9 cellular contexts compared by ENCODE assay signal in genomic region chr1:67214420-67215174, GRCh38. TPM values are rescaled to one million over a fixed set of nuclear protein-coding genes. Genes with fewer than 3 reads are reported as not detected.
DNase-seq lines count a peak whose midpoint lies in the region; ATAC-seq, FAIRE-seq and TF ChIP-seq lines count a peak whose summit lies in the region.
"Had no signal": no experiment of that assay in that cellular context is flagged by ENCODE, and none has a peak within 500 bp of the region (broad histone marks: within the 10 kb centered on the region; RNA-seq: fewer than 3 reads in every experiment).

No MANE protein-coding gene starts in this region.

- TF ChIP-seq EP300 in GM12878 (IDR thresholded peaks at IDR 0.05; ENCODE audit: borderline replicate concordance in 1 of 2, control insufficient read depth in 1 of 2, low read depth in 2 of 2, low read length in 2 of 2): 0 out of 4 replicates have a peak, but pooled peaks of 1 of the 2 experiments have one; percentile 3

- POLR2A ChIA-PET in PC-3 (lab: Charles Lee; ENCODE audit: unreplicated experiment) (no interaction called here), GM12878 (lab: Charles Lee) (interaction anchor here (0.6 to 1.3 kb wide), 5 partner anchors 10 to 286 kb away, joined by 3 to 5 read pairs (median 4); no protein-coding TSS in a partner anchor)

- peak; percentile 52 for TF ChIP-seq RAD21 in GM12878 (IDR thresholded peaks at IDR 0.05; ENCODE audit: insufficient read depth, low read depth, low read length)

- BruUV-seq in PC-3 (replicated peaks; lab: Mats Ljungman, UMichigan): no TSS peak
- BruUV-seq in GM12878 (replicated peaks; lab: Mats Ljungman, UMichigan): no TSS peak

- no peaks in the 10 kb centered on the region for H3K9me2 ChIP-seq in PC-3 (replicated peaks; ENCODE audit: low read length)

- WGBS in GM12878 (ENCODE audit: insufficient coverage, insufficient replicate concordance, low lambda C conversion rate, missing lambda C conversion rate): under 1% methylated on average over 11 of the region's 11 CpGs

- H3F3A ChIP-seq in PC-3 (ENCODE audit: low read length, unreplicated experiment): no peaks in the 10 kb centered on the region

- no peak for TF ChIP-seq POLR2A in GM12878 (IDR thresholded peaks at IDR 0.05; ENCODE audit: low read depth, low read length)

- H3K36me3 ChIP-seq in PC-3 (ENCODE audit: low read depth, low read length) (no peaks in the 10 kb centered on the region), GM12878 (ENCODE audit: control insufficient read depth in 2 of 2, insufficient read depth in 2 of 2, low read length in 1 of 2) (no peaks in the 10 kb centered on the region)

- RAD21 ChIA-PET in GM12878 (lab: Charles Lee; ENCODE audit: unreplicated experiment): interaction anchor here (0.7 to 8.0 kb wide), 27 partner anchors 10 to 450 kb away, joined by 3 to 102 read pairs (median 5); partner anchors contain the start of genes DNAI4, IL23R and MIER1

- H3K4me1 ChIP-seq in PC-3 (ENCODE audit: insufficient read depth, low read length) (no peaks in the 10 kb centered on the region), GM12878 (ENCODE audit: control insufficient read depth, insufficient read depth, low read length) (peaks cover 31% of the 10 kb centered on the region)

- CTCF ChIA-PET in PC-3 (lab: Charles Lee) (interaction anchor here (0.6 to 2.9 kb wide), 6 partner anchors 9 to 286 kb away, joined by 3 to 18 read pairs (median 5); no protein-coding TSS in a partner anchor), GM12878 (lab: Yijun Ruan, JAX) (interaction anchor here (0.6 to 8.9 kb wide), 63 partner anchors 10 to 543 kb away, joined by 3 to 193 read pairs (median 6); partner anchors contain the start of genes C1orf141, IL23R and SERBP1)

- SMC1A ChIA-PET in GM12878 (lab: Charles Lee; ENCODE audit: uncharacterized antibody, unreplicated experiment): interaction anchor here (0.6 to 9.1 kb wide), 39 partner anchors 10 to 545 kb away, joined by 3 to 212 read pairs (median 6); partner anchors contain the start of gene IL23R

- no peak overlapping the region for H3K9ac ChIP-seq in PC-3 (ENCODE audit: low read length)
- H3K9ac ChIP-seq in GM12878 (ENCODE audit: control insufficient read depth, insufficient read depth, low read length): no peak overlapping the region

- DNase-seq in AML-193 (lab: John Stamatoyannopoulos, UW): peak; percentile 2 to 10
- DNase-seq in GM13977 (ENCODE audit: low spot score): no peak
- peak; percentile 68 for DNase-seq in PC-3
- peak; percentile 68 for DNase-seq in GM12878 (ENCODE audit: low read depth, low spot score)
- peak; percentile 13 for DNase-seq in midbrain (lab: John Stamatoyannopoulos, UW)
- DNase-seq in NCI-H510A treated with DMSO at 0.1 percent for 48 hours (lab: John Stamatoyannopoulos, UW): no peak
- DNase-seq in NCI-H2029 treated with DMSO at 0.1 percent for 48 hours (lab: John Stamatoyannopoulos, UW): no peak

- no peaks in the 10 kb centered on the region for H3K9me3 ChIP-seq in PC-3 (ENCODE audit: low read length)
- peaks cover 5% of the 10 kb centered on the region; the same call in 2 of the 3 replicates for H3K9me3 ChIP-seq in GM12878 (replicated peaks; ENCODE audit: control insufficient read depth, insufficient read depth, low read length)

- H4K20me1 ChIP-seq in PC-3 (ENCODE audit: low read length) (no peaks in the 10 kb centered on the region), GM12878 (ENCODE audit: control insufficient read depth, insufficient read depth) (no peaks in the 10 kb centered on the region)

- H3K79me2 ChIP-seq in PC-3 (ENCODE audit: low read length) (no peaks in the 10 kb centered on the region), GM12878 (ENCODE audit: control insufficient read depth, insufficient read depth, low read length) (no peaks in the 10 kb centered on the region)

- peak; percentile 84 for FAIRE-seq in GM12878 (lab: Jason Lieb, UNC)

- H3K27ac ChIP-seq in PC-3 (ENCODE audit: low read length) (no peak overlapping the region), GM12878 (ENCODE audit: control insufficient read depth, insufficient read depth) (peak overlapping the region; percentile 71)
- H3K27ac ChIP-seq: SK-N-MC had no signal

- TF ChIP-seq CTCF in GM13977 (IDR thresholded peaks at IDR 0.05; ENCODE audit: extremely low read depth, insufficient read depth, missing control alignments): peak; percentile 52
- TF ChIP-seq CTCF in PC-3 (conservative IDR thresholded peaks at IDR 0.05; ENCODE audit: low read depth, low read length): peak; percentile 79
- peak; percentile 33 to 67 (median 66) for TF ChIP-seq CTCF in GM12878 (IDR thresholded peaks at IDR 0.05 in 2 of 3, conservative IDR thresholded peaks at IDR 0.05 in 1 of 3; ENCODE audit: control insufficient read depth in 2 of 3, extremely low read depth in 1 of 3, insufficient read depth in 1 of 3, low read depth in 3 of 3, low read length in 3 of 3)

- intact Hi-C loops in PC-3 (cut with micrococcal nuclease): loop anchor here (1.0 kb wide), 1 partner anchor 286 kb away; no protein-coding TSS in a partner anchor
- intact Hi-C loops in GM12878 (cut with micrococcal nuclease; ENCODE audit: unreplicated experiment): loop anchor here (1.0 to 5.0 kb wide), 5 partner anchors 48 to 286 kb away; partner anchors contain the start of genes IL23R, SERBP1 and SLC35D1

- in situ Hi-C loops in GM13977 (cut with MboI; ENCODE audit: low pct_unique_long_range_greater_than_20kb, low sequenced_read_pairs, unreplicated experiment) (no loop called here), GM12878 (cut with MboI) (loop anchor here (5.0 kb wide), 1 partner anchor 222 kb away; no protein-coding TSS in a partner anchor)

- H3K4me2 ChIP-seq in PC-3 (ENCODE audit: low read length) (no peak overlapping the region), GM12878 (ENCODE audit: control insufficient read depth, insufficient read depth) (peak overlapping the region; percentile 73)

- H3K4me3 ChIP-seq in PC-3 (ENCODE audit: low read length): no peak overlapping the region
- peak overlapping the region; percentile 14; the same call in 1 of the 2 replicates for H3K4me3 ChIP-seq in GM12878
- H3K4me3 ChIP-seq: SK-N-MC had no signal

- H3K27me3 ChIP-seq in PC-3 (ENCODE audit: low read length) (no peaks in the 10 kb centered on the region), GM12878 (replicated peaks in 1 of 2; ENCODE audit: control insufficient read depth in 2 of 2, insufficient read depth in 2 of 2, low read length in 1 of 2) (no peaks in the 10 kb centered on the region)

- H2AFZ ChIP-seq in PC-3 (ENCODE audit: low read length) (no peak overlapping the region), GM12878 (ENCODE audit: control insufficient read depth, low read depth, low read length) (peak overlapping the region; percentile 56)

- peak; percentile 74 for ATAC-seq in HG02840 (IDR thresholded peaks at IDR 0.05; ENCODE audit: low FRiP score, unreplicated experiment)
- ATAC-seq in PC-3: peak; percentile 60
- ATAC-seq in GM12878: peak; percentile 86

TF ChIP-seq in GM12878, 131 proteins besides CTCF, POLR2A, EP300 and RAD21 (continues in another document):
- TF ChIP-seq ASH2L (IDR thresholded peaks at IDR 0.05; ENCODE audit: borderline replicate concordance, low read depth) (no peak), MEF2B (IDR thresholded peaks at IDR 0.05; ENCODE audit: partially characterized antibody, poor library complexity, severe bottlenecking) (peak; percentile 54), PBX3 (IDR thresholded peaks at IDR 0.05; ENCODE audit: insufficient replicate concordance, low read depth, low read length) (peak; percentile 47), NBN (IDR thresholded peaks at IDR 0.05) (0 out of 2 replicates have a peak, but pooled peaks have one; percentile 74), HSF1 (IDR thresholded peaks at IDR 0.05; ENCODE audit: low read depth, low read length) (no peak), ZNF217 (IDR thresholded peaks at IDR 0.05) (peak; percentile 89; the same call in 1 of the 2 replicates), NR2F1 (conservative IDR thresholded peaks at IDR 0.05) (no peak), SRF (IDR thresholded peaks at IDR 0.05; ENCODE audit: low read depth in 2 of 2, low read length in 2 of 2) (no peak)

RNA-seq across cellular contexts. Expression of gene IL23R, which starts 48.3 kb away (rescaled TPM):
- total RNA-seq in PC-3 (2014; rRNA removed) (not detected in 2 replicates), GM12878 (2014; rRNA removed) (0.49 and 0.62 TPM in 2 replicates), GM12878 (2014; rRNA removed; fragmentation: Illumina TruSeq; extraction: Trizol) (0.54 and 0.60 TPM in 2 replicates), GM12878 (2021) (0.19 and 0.64 TPM in 2 replicates)
- 10.0 and 12.5 TPM in 2 replicates for total RNA-seq in GM12878 (2013; cell fraction: nucleolus; rRNA removed)
- polyA plus RNA-seq in GM12878 (2011; ENCODE audit: low read depth): 0.10 TPM
- polyA plus RNA-seq in GM12878 (2011; rRNA removed) (6.4 and 9.2 TPM in 2 replicates), GM12878 (2014; fragmentation: Illumina TruSeq; extraction: Trizol) (0.56 and 0.63 TPM in 2 replicates), GM12878 (2014; fragmentation: Nextera tagmentation; extraction: Ambion mirVana) (under 1 TPM; 0.16 to 0.18 TPM), GM12878 (2014; rRNA removed) (0.20 and 0.27 TPM in 2 replicates), GM12878 (2016; fragmentation: Nextera tagmentation; extraction: Ambion mirVana) (1 to 10 TPM; 1.3 to 1.7 TPM)
- 2.2 and 3.0 TPM in 2 replicates for polyA plus RNA-seq in GM12878 (2011; cell fraction: cytosol; rRNA removed)
- 3.0 and 3.6 TPM in 2 replicates for polyA plus RNA-seq in GM12878 (2011; cell fraction: nucleus; rRNA removed)
- polyA plus RNA-seq in GM12878 (2012): 0.24 and 0.38 TPM in 2 replicates
- 5.0 and 9.8 TPM in 2 replicates for polyA minus RNA-seq in GM12878 (2011; rRNA and poly(A)+ RNA removed)
- 1.7 and 2.2 TPM in 2 replicates for polyA minus RNA-seq in GM12878 (2011; cell fraction: cytosol; rRNA and poly(A)+ RNA removed)
- 7.1 and 7.4 TPM in 2 replicates for polyA minus RNA-seq in GM12878 (2011; cell fraction: nucleus; rRNA and poly(A)+ RNA removed)

Comparison
In these comparisons a context has a peak if more than half of its experiments do, and no peak if none do; other contexts are left out.
1. DNase-seq: peak in AML-193 (2 of 2), PC-3 (single experiment), GM12878 (single experiment) and midbrain (single experiment); none in GM13977 (single experiment), NCI-H510A treated with DMSO at 0.1 percent for 48 hours (single experiment) and NCI-H2029 treated with DMSO at 0.1 percent for 48 hours (single experiment).
2. Peak in every context shown above with its lines, with median percentiles within 50 percentile points of each other: CTCF ChIP-seq and ATAC-seq.